ENCODE assay signal across 18 cellular contexts in genomic region chr17:31048780-31049179, GRCh38. TPM values are rescaled to one million over a fixed set of nuclear protein-coding genes. Genes with fewer than 3 reads are reported as not detected.
DNase-seq lines count a peak whose midpoint lies in the region; ATAC-seq and TF ChIP-seq lines count a peak whose summit lies in the region.
"Had no signal": no experiment of that assay in that cellular context is flagged by ENCODE, and none has a peak within 500 bp of the region (broad histone marks: within the 10 kb centered on the region; RNA-seq: fewer than 3 reads in every experiment).

No MANE protein-coding gene starts in this region.

- H3K27me3 Mint-ChIP-seq in activated naive CD4-positive, alpha-beta T cell treated with anti-CD3 and anti-CD28 coated beads for 36 hours (ENCODE audit: low read depth): no peaks in the 10 kb centered on the region

- no peak overlapping the region for H3K27ac Mint-ChIP-seq in activated naive CD4-positive, alpha-beta T cell treated with anti-CD3 and anti-CD28 coated beads for 36 hours
- H3K27ac Mint-ChIP-seq: CD14-positive monocyte, HFFc6 had no signal

- no peaks in the 10 kb centered on the region for H3K9me3 ChIP-seq in GM23248 (ENCODE audit: low read depth)
- no peaks in the 10 kb centered on the region for H3K9me3 ChIP-seq in MM.1S (replicated peaks; ENCODE audit: insufficient read depth, low read length)

- no peak overlapping the region for H3K4me3 Mint-ChIP-seq in activated naive CD4-positive, alpha-beta T cell treated with anti-CD3 and anti-CD28 coated beads for 36 hours
- H3K4me3 Mint-ChIP-seq: CD14-positive monocyte, HFFc6 had no signal

- no peak overlapping the region for H3K4me3 ChIP-seq in GM23248
- H3K4me3 ChIP-seq in choroid plexus epithelial cell (ENCODE audit: low read depth, low read length): no peak overlapping the region
- H3K4me3 ChIP-seq in MM.1S (ENCODE audit: low read length): no peak overlapping the region

- no peaks in the 10 kb centered on the region for H3K9me2 ChIP-seq in GM23248 (ENCODE audit: insufficient read depth)
- H3K9me2 ChIP-seq in MM.1S (replicated peaks; ENCODE audit: insufficient read depth, low read length): no peaks in the 10 kb centered on the region

- no peaks in the 10 kb centered on the region for H3K27me3 ChIP-seq in GM23248 (replicated peaks; ENCODE audit: insufficient read depth)
- no peaks in the 10 kb centered on the region for H3K27me3 ChIP-seq in MM.1S (replicated peaks; ENCODE audit: insufficient read depth, low read length)

- in situ Hi-C loops in GM23248 (cut with MboI): no loop called here

- H3F3A ChIP-seq in GM23248 (ENCODE audit: insufficient read depth): peaks cover 23% of the 10 kb centered on the region
- H3F3A ChIP-seq in MM.1S (ENCODE audit: insufficient read depth, low read length): no peaks in the 10 kb centered on the region

- H3K4me2 ChIP-seq in GM23248 (ENCODE audit: unreplicated experiment) (no peak overlapping the region), MM.1S (ENCODE audit: low read depth, low read length) (no peak overlapping the region)

- no peaks in the 10 kb centered on the region for H3K9me3 Mint-ChIP-seq in activated naive CD4-positive, alpha-beta T cell treated with anti-CD3 and anti-CD28 coated beads for 36 hours

- H3K4me1 ChIP-seq in GM23248 (ENCODE audit: insufficient read depth): peaks cover 18% of the 10 kb centered on the region
- no peaks in the 10 kb centered on the region for H3K4me1 ChIP-seq in MM.1S (ENCODE audit: low read length)

- no peak for TF ChIP-seq CTCF in choroid plexus epithelial cell (conservative IDR thresholded peaks at IDR 0.05; ENCODE audit: low read depth, low read length)
- TF ChIP-seq CTCF in MM.1S (IDR thresholded peaks at IDR 0.05; ENCODE audit: low read length): no peak

- H4K20me1 ChIP-seq in GM23248 (ENCODE audit: insufficient read depth) (no peaks in the 10 kb centered on the region), MM.1S (ENCODE audit: insufficient read depth, low read length) (no peaks in the 10 kb centered on the region)

- peaks cover 6% of the 10 kb centered on the region for H3K4me1 Mint-ChIP-seq in activated naive CD4-positive, alpha-beta T cell treated with anti-CD3 and anti-CD28 coated beads for 36 hours (ENCODE audit: low read depth)

- H3K9ac ChIP-seq in GM23248: no peak overlapping the region
- no peak overlapping the region for H3K9ac ChIP-seq in MM.1S (ENCODE audit: low read length)

- H3K79me2 ChIP-seq in GM23248 (ENCODE audit: insufficient read depth): no peaks in the 10 kb centered on the region
- H3K79me2 ChIP-seq in MM.1S (ENCODE audit: low read length): no peaks in the 10 kb centered on the region

- CTCF ChIA-PET in activated naive CD4-positive, alpha-beta T cell treated with anti-CD3 and anti-CD28 coated beads for 36 hours (lab: Charles Lee): interaction anchor here (0.7 kb wide), 1 partner anchor 21 kb away, joined by 4 read pairs; no protein-coding TSS in a partner anchor

- H3K27ac ChIP-seq in GM23248: no peak overlapping the region
- no peak overlapping the region for H3K27ac ChIP-seq in MM.1S (ENCODE audit: low read length)

- no peaks in the 10 kb centered on the region for H3K36me3 Mint-ChIP-seq in activated naive CD4-positive, alpha-beta T cell treated with anti-CD3 and anti-CD28 coated beads for 36 hours (ENCODE audit: low read depth)

- no peak for ATAC-seq in HG02840 (IDR thresholded peaks at IDR 0.05; ENCODE audit: low FRiP score, unreplicated experiment)
- ATAC-seq: Panc1 had no signal

- H2AFZ ChIP-seq in GM23248: no peak overlapping the region
- no peak overlapping the region for H2AFZ ChIP-seq in MM.1S (ENCODE audit: low read length)

- intact Hi-C loops in activated naive CD4-positive, alpha-beta T cell treated with anti-CD3 and anti-CD28 coated beads for 36 hours (cut with micrococcal nuclease): no loop called here

- peak; percentile 63 for DNase-seq in GM23248
- peak; percentile 3 for DNase-seq in MV-4-11 (lab: John Stamatoyannopoulos, UW)
- peak; percentile 43 for DNase-seq in choroid plexus epithelial cell (ENCODE audit: low read depth)
- DNase-seq in islet precursor cell: peak; percentile 14
- DNase-seq in MM.1S: no peak
- DNase-seq in activated naive CD4-positive, alpha-beta T cell treated with anti-CD3 and anti-CD28 coated beads for 36 hours: no peak
- DNase-seq: AML-193, DMS79 treated with DMSO at 0.1 percent for 48 hours, H7, HFFc6, NCI-H1048, NCI-H1436, NCI-H1930, NCI-H345, NCI-H526 had no signal

- no peaks in the 10 kb centered on the region for H3K36me3 ChIP-seq in GM23248 (ENCODE audit: low read depth)
- H3K36me3 ChIP-seq in MM.1S (replicated peaks; ENCODE audit: insufficient read depth, low read length): no peaks in the 10 kb centered on the region

RNA-seq across cellular contexts. Expression of gene NF1, which starts 46.0 kb away (rescaled TPM):
- 24.4 and 46.0 TPM in 2 replicates for total RNA-seq in GM23248 (2014; rRNA removed; shearing (Covaris generic))
- polyA plus RNA-seq in GM23248 (2016; fragmentation: Nextera tagmentation; extraction: Ambion mirVana): 4.1 and 6.1 TPM in 2 replicates
- 10 to 100 TPM; 19.5 to 22.8 TPM for total RNA-seq in activated naive CD4-positive, alpha-beta T cell treated with anti-CD3 and anti-CD28 coated beads for 36 hours

Comparison
In these comparisons a context has a peak if more than half of its experiments do, and no peak if none do; other contexts are left out.
1. DNase-seq: peak in GM23248 (single experiment), MV-4-11 (single experiment), choroid plexus epithelial cell (single experiment) and islet precursor cell (single experiment); none in MM.1S (single experiment) and activated naive CD4-positive, alpha-beta T cell treated with anti-CD3 and anti-CD28 coated beads for 36 hours (single experiment).